In the genomic region with DNA sequence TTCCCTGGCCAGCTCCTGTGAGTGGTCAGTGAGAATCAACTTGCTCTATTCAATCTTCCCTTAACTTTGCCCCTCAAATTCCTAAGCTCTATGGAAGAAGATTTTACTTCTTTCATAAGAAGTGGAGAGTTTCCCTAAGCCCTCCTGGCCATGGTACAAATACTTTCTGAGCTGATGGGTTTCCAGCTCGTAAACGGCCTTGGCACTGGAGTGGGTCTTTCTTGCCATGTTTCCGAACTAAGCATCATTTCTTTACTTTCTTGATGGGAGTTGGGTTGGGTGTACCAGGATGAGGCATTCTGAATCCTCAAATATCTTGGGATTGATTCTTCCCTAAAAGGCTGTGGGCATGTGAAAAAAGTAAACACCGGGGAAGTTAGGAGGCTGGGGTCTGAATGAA, we compare ENCODE assay signal across 16 cellular contexts.
A peak's percentile ranks its signal among the peaks of the same experiment; 100 is the strongest.
DNase-seq lines count a peak whose midpoint lies in the region; ATAC-seq and TF ChIP-seq lines count a peak whose summit lies in the region.
"Had no signal": no experiment of that assay in that cellular context is flagged by ENCODE, and none has a peak within 500 bp of the region (broad histone marks: within the 10 kb centered on the region; RNA-seq: fewer than 3 reads in every experiment).

No MANE protein-coding gene starts in this region.

- H3K4me1 Mint-ChIP-seq in T-helper 2 cell treated with Interferon-gamma antibody and Interleukin-4, amounts not matched to agents 5 μg/mL and 100 μg/mL, for 36 hours (ENCODE audit: low read depth) = no peaks in the 10 kb centered on the region
- no peaks in the 10 kb centered on the region for H3K4me1 Mint-ChIP-seq in activated naive CD4-positive, alpha-beta T cell treated with anti-CD3 and anti-CD28 coated beads, Interleukin-2, amount 10 ng/mL, durations not matched to agents 7 days and 5 days
- H3K4me1 Mint-ChIP-seq: activated naive CD8-positive, alpha-beta T cell treated with anti-CD3 and anti-CD28 coated beads for 36 hours had no signal

- H3K27ac Mint-ChIP-seq in T-helper 2 cell treated with Interferon-gamma antibody and Interleukin-4, amounts not matched to agents 5 μg/mL and 100 μg/mL, for 36 hours = no peak overlapping the region
- H3K27ac Mint-ChIP-seq in activated naive CD4-positive, alpha-beta T cell treated with anti-CD3 and anti-CD28 coated beads, Interleukin-2, amount 10 ng/mL, durations not matched to agents 7 days and 5 days = no peak overlapping the region
- H3K27ac Mint-ChIP-seq: activated naive CD8-positive, alpha-beta T cell treated with anti-CD3 and anti-CD28 coated beads for 36 hours had no signal

- ATAC-seq in left ventricle myocardium superior = peak; percentile 4
- ATAC-seq in gastrocnemius medialis = peak; percentile 24 to 35

- no peaks in the 10 kb centered on the region for H3K9me3 ChIP-seq in gastrocnemius medialis
- H3K9me3 ChIP-seq: testis had no signal

- TF ChIP-seq CTCF in choroid plexus epithelial cell (conservative IDR thresholded peaks at IDR 0.05; ENCODE audit: low read depth, low read length) = no peak
- no peak for TF ChIP-seq CTCF in gastrocnemius medialis (IDR thresholded peaks at IDR 0.05 in 4 of 5, conservative IDR thresholded peaks at IDR 0.05 in 1 of 5)

- intact Hi-C loops in left ventricle myocardium superior (cut with micrococcal nuclease) = no loop called here
- intact Hi-C loops in gastrocnemius medialis (cut with DNase I; ENCODE audit: low total_unique reads) = loop anchor here (2.0 to 5.0 kb wide), 3 partner anchors 70 to 345 kb away; no protein-coding TSS in a partner anchor

- H3K36me3 Mint-ChIP-seq in T-helper 2 cell treated with Interferon-gamma antibody and Interleukin-4, amounts not matched to agents 5 μg/mL and 100 μg/mL, for 36 hours (ENCODE audit: low read depth) = no peaks in the 10 kb centered on the region
- H3K36me3 Mint-ChIP-seq in activated naive CD4-positive, alpha-beta T cell treated with anti-CD3 and anti-CD28 coated beads, Interleukin-2, amount 10 ng/mL, durations not matched to agents 7 days and 5 days = no peaks in the 10 kb centered on the region
- H3K36me3 Mint-ChIP-seq: activated naive CD8-positive, alpha-beta T cell treated with anti-CD3 and anti-CD28 coated beads for 36 hours had no signal

- no peak for TF ChIP-seq POLR2A in gastrocnemius medialis (IDR thresholded peaks at IDR 0.05)

- no peaks in the 10 kb centered on the region for H3K36me3 ChIP-seq in gastrocnemius medialis

- peak; percentile 47 for DNase-seq in AG08395 (ENCODE audit: low spot score)
- DNase-seq in choroid plexus epithelial cell (ENCODE audit: low read depth) = peak; percentile 14
- DNase-seq in left ventricle myocardium superior = no peak
- DNase-seq in gastrocnemius medialis = peak in 1 of 2 donors; percentile 47
- no peak for DNase-seq in T-helper 2 cell treated with Interferon-gamma antibody and Interleukin-4, amounts not matched to agents 5 μg/mL and 100 μg/mL, for 36 hours (ENCODE audit: low spot score)
- DNase-seq in NCI-H1436 treated with DMSO at 0.1 percent for 48 hours (lab: John Stamatoyannopoulos, UW) = no peak
- no peak for DNase-seq in NCI-H524 treated with DMSO at 0.1 percent for 48 hours (lab: John Stamatoyannopoulos, UW)
- DNase-seq in activated naive CD4-positive, alpha-beta T cell treated with anti-CD3 and anti-CD28 coated beads, Interleukin-2, amount 10 ng/mL, durations not matched to agents 7 days and 5 days = no peak
- DNase-seq: activated naive CD8-positive, alpha-beta T cell treated with anti-CD3 and anti-CD28 coated beads for 36 hours; Calu3; midbrain; NCI-H1048; NCI-H524; SHP77 had no signal

- peak overlapping the region; percentile 53 to 66 (median 64) for H3K27ac ChIP-seq in gastrocnemius medialis
- H3K27ac ChIP-seq: testis had no signal

- H3K4me3 ChIP-seq in choroid plexus epithelial cell (ENCODE audit: low read depth, low read length) (no peak overlapping the region), gastrocnemius medialis (no peak overlapping the region)
- H3K4me3 ChIP-seq: dorsolateral prefrontal cortex, testis had no signal

- no peaks in the 10 kb centered on the region for H3K27me3 Mint-ChIP-seq in T-helper 2 cell treated with Interferon-gamma antibody and Interleukin-4, amounts not matched to agents 5 μg/mL and 100 μg/mL, for 36 hours (ENCODE audit: low read depth)
- H3K27me3 Mint-ChIP-seq in activated naive CD4-positive, alpha-beta T cell treated with anti-CD3 and anti-CD28 coated beads, Interleukin-2, amount 10 ng/mL, durations not matched to agents 7 days and 5 days = peaks cover 30% of the 10 kb centered on the region

- in situ Hi-C loops in gastrocnemius medialis (cut with MboI; ENCODE audit: low sequenced_read_pairs in 4 of 4) = no loop called here

- CTCF ChIA-PET in activated naive CD4-positive, alpha-beta T cell treated with anti-CD3 and anti-CD28 coated beads, Interleukin-2, amount 10 ng/mL, durations not matched to agents 7 days and 5 days (lab: Charles Lee) = interaction anchor here (0.9 kb wide), 1 partner anchor 129 kb away, joined by 4 read pairs; no protein-coding TSS in a partner anchor

- H3K27me3 ChIP-seq in gastrocnemius medialis = peaks cover 0 to 3% (median 0%) of the 10 kb centered on the region in 3 donors
- H3K27me3 ChIP-seq: testis had no signal

- no peak overlapping the region for H3K4me3 Mint-ChIP-seq in T-helper 2 cell treated with Interferon-gamma antibody and Interleukin-4, amounts not matched to agents 5 μg/mL and 100 μg/mL, for 36 hours
- H3K4me3 Mint-ChIP-seq in activated naive CD4-positive, alpha-beta T cell treated with anti-CD3 and anti-CD28 coated beads, Interleukin-2, amount 10 ng/mL, durations not matched to agents 7 days and 5 days = no peak overlapping the region
- H3K4me3 Mint-ChIP-seq: activated naive CD8-positive, alpha-beta T cell treated with anti-CD3 and anti-CD28 coated beads for 36 hours had no signal

- H3K9me3 Mint-ChIP-seq in T-helper 2 cell treated with Interferon-gamma antibody and Interleukin-4, amounts not matched to agents 5 μg/mL and 100 μg/mL, for 36 hours = no peaks in the 10 kb centered on the region
- peaks cover 7% of the 10 kb centered on the region for H3K9me3 Mint-ChIP-seq in activated naive CD4-positive, alpha-beta T cell treated with anti-CD3 and anti-CD28 coated beads, Interleukin-2, amount 10 ng/mL, durations not matched to agents 7 days and 5 days

- no peaks in the 10 kb centered on the region for H3K4me1 ChIP-seq in gastrocnemius medialis
- H3K4me1 ChIP-seq: testis had no signal

Comparison
In these comparisons a context has a peak if more than half of its experiments do, and no peak if none do; other contexts are left out.
1. DNase-seq: peak in AG08395 (single experiment) and choroid plexus epithelial cell (single experiment); none in left ventricle myocardium superior (single experiment), T-helper 2 cell treated with Interferon-gamma antibody and Interleukin-4, amounts not matched to agents 5 μg/mL and 100 μg/mL, for 36 hours (single experiment), NCI-H1436 treated with DMSO at 0.1 percent for 48 hours (single experiment), NCI-H524 treated with DMSO at 0.1 percent for 48 hours (single experiment) and activated naive CD4-positive, alpha-beta T cell treated with anti-CD3 and anti-CD28 coated beads, Interleukin-2, amount 10 ng/mL, durations not matched to agents 7 days and 5 days (single experiment).